ENCODE assay signal across 30 cellular contexts in genomic region chr19:3196933-3197205, GRCh38. TPM values are rescaled to one million over a fixed set of nuclear protein-coding genes. Genes with fewer than 3 reads are reported as not detected.
DNase-seq lines count a peak whose midpoint lies in the region; ATAC-seq, FAIRE-seq and TF ChIP-seq lines count a peak whose summit lies in the region.
"Had no signal": no experiment of that assay in that cellular context is flagged by ENCODE, and none has a peak within 500 bp of the region (broad histone marks: within the 10 kb centered on the region; RNA-seq: fewer than 3 reads in every experiment).

No MANE protein-coding gene starts in this region.

- 88 to 99% (median 98%) methylated on average over 8 to 14 of the region's 14 CpGs for WGBS in spleen, 5 donors

- TF ChIP-seq CTCF in WERI-Rb-1 (IDR thresholded peaks at IDR 0.05; ENCODE audit: low read depth, low read length) = no peak
- no peak for TF ChIP-seq CTCF in kidney (IDR thresholded peaks at IDR 0.05; ENCODE audit: borderline replicate concordance, extremely low read depth, insufficient read depth)
- TF ChIP-seq CTCF in spleen (IDR thresholded peaks at IDR 0.05 in 8 of 11, conservative IDR thresholded peaks at IDR 0.05 in 3 of 11) = no peak

- H3K4me3 ChIP-seq in NT2/D1 (ENCODE audit: insufficient read length, low read depth) (no peak overlapping the region), WERI-Rb-1 (ENCODE audit: low read depth, low read length) (no peak overlapping the region), kidney (ENCODE audit: low read length in 2 of 2) (no peak overlapping the region), spleen (no peak overlapping the region)
- H3K4me3 ChIP-seq: BLaER1, GM12878 had no signal

- intact Hi-C loops in kidney (cut with DNase I) = loop anchor here (5.0 kb wide), 1 partner anchor 50 kb away; no protein-coding TSS in a partner anchor
- intact Hi-C loops in spleen (cut with DNase I; ENCODE audit: low total_unique reads) = no loop called here

- DNase-seq in NT2/D1 (ENCODE audit: low read depth, low spot score) (no peak), WERI-Rb-1 (no peak), kidney (peak; percentile 60), spleen (no peak), NCI-H2081 treated with DMSO at 0.1 percent for 48 hours (lab: John Stamatoyannopoulos, UW) (no peak), DMS53 treated with DMSO at 0.1 percent for 48 hours (lab: John Stamatoyannopoulos, UW; ENCODE audit: unreplicated experiment) (no peak)
- DNase-seq: 8988T; ACHN; BE2C; C1 segment of cervical spinal cord; CD4-positive, alpha-beta memory T cell; CD4-positive, CD25-positive, alpha-beta regulatory T cell; CD8-positive, alpha-beta memory T cell; COR-L47; DMS79; DND-41; EL; GDM1 had no signal

- no peak for TF ChIP-seq POLR2A in spleen (IDR thresholded peaks at IDR 0.05)

- peak overlapping the region; percentile 54 for H3K27ac ChIP-seq in WERI-Rb-1
- no peak overlapping the region for H3K27ac ChIP-seq in kidney (ENCODE audit: low read depth in 2 of 2, low read length in 2 of 2)
- H3K27ac ChIP-seq in spleen = no peak overlapping the region
- H3K27ac ChIP-seq: BLaER1 had no signal

- peaks cover 84% of the 10 kb centered on the region for H3K36me3 ChIP-seq in NT2/D1 (ENCODE audit: insufficient read depth, insufficient read length, low read length)
- peaks cover 22% of the 10 kb centered on the region for H3K36me3 ChIP-seq in WERI-Rb-1
- H3K36me3 ChIP-seq in kidney (ENCODE audit: control insufficient read depth in 1 of 2, insufficient read depth in 2 of 2, low read length in 2 of 2) = no peaks in the 10 kb centered on the region
- peaks cover 0 to 100% (median 50%) of the 10 kb centered on the region in 6 donors for H3K36me3 ChIP-seq in spleen

- no peak for FAIRE-seq in kidney (lab: Jason Lieb, UNC)
- FAIRE-seq: A204.1, GM12878, GM12892, GM18507, GM19239 had no signal

- peak overlapping the region; percentile 17 for H3K9ac ChIP-seq in NT2/D1 (ENCODE audit: insufficient read length, low read depth)
- H3K9ac ChIP-seq in kidney (ENCODE audit: low read length in 2 of 2) = no peak overlapping the region
- H3K9ac ChIP-seq: BLaER1 had no signal

- H3K4me1 ChIP-seq in NT2/D1 (ENCODE audit: insufficient read depth, insufficient read length) = peaks cover 10% of the 10 kb centered on the region
- H3K4me1 ChIP-seq in kidney (ENCODE audit: control insufficient read depth in 1 of 2, insufficient read depth in 1 of 2, low read depth in 1 of 2, low read length in 2 of 2) = no peaks in the 10 kb centered on the region
- peaks cover 0 to 19% (median 0%) of the 10 kb centered on the region in 6 donors for H3K4me1 ChIP-seq in spleen

- H3K27me3 ChIP-seq in NT2/D1 (ENCODE audit: insufficient read depth, insufficient read length) (no peaks in the 10 kb centered on the region), WERI-Rb-1 (ENCODE audit: insufficient read depth, low read depth, severe bottlenecking) (no peaks in the 10 kb centered on the region), spleen (replicated peaks in 1 of 7) (no peaks in the 10 kb centered on the region)
- H3K27me3 ChIP-seq: BE2C, BLaER1 had no signal

- no peak for ATAC-seq in HG02973 (IDR thresholded peaks at IDR 0.05; ENCODE audit: unreplicated experiment)
- ATAC-seq: GM12878 had no signal

- H3K9me3 ChIP-seq in NT2/D1 (ENCODE audit: insufficient read depth, low read length) (no peaks in the 10 kb centered on the region), WERI-Rb-1 (ENCODE audit: severe bottlenecking) (no peaks in the 10 kb centered on the region), kidney (ENCODE audit: control insufficient read depth in 1 of 2, low read length in 2 of 2) (no peaks in the 10 kb centered on the region), spleen (no peaks in the 10 kb centered on the region)
- H3K9me3 ChIP-seq: BE2C, BLaER1 had no signal

RNA-seq across cellular contexts. Expression of gene NCLN, which starts 11.1 kb away (rescaled TPM):
- 43.3 TPM for total RNA-seq in kidney
- 63.2 TPM for polyA plus RNA-seq in kidney (ENCODE audit: insufficient read depth, low read depth, low replicate concordance)
- 10 to 100 TPM; 37.8 to 59.2 (median 47.1) TPM for total RNA-seq in spleen
- 10 to 100 TPM; 41.4 to 89.5 (median 79.6) TPM for polyA plus RNA-seq in spleen

RNA-seq across cellular contexts. Expression of gene S1PR4, which starts 18.3 kb away (rescaled TPM):
- total RNA-seq in kidney (5.1 TPM), spleen (100 to 1,000 TPM in 2 of 7 donors, 10 to 100 TPM in 5; 46.3 to 171 (median 64.4) TPM)
- polyA plus RNA-seq in kidney (ENCODE audit: insufficient read depth, low read depth, low replicate concordance) (0.67 TPM), spleen (10 to 100 TPM; 44.7 to 68.9 (median 59.6) TPM)
- total RNA-seq: A673, Daoy, G401 had no signal
- polyA plus RNA-seq: AG04450 had no signal

RNA-seq across cellular contexts. Expression of gene CELF5, which starts 27.6 kb away (rescaled TPM):
- total RNA-seq in kidney (0.38 TPM), spleen (under 1 TPM in 2 of 7 donors, not detected in 5; 0.10 to 0.19 TPM)
- polyA plus RNA-seq in kidney (ENCODE audit: insufficient read depth, low read depth, low replicate concordance) (0.15 TPM), spleen (under 1 TPM in 1 of 3 donors, not detected in 2; 0.05 TPM)
- total RNA-seq: GM12878 had no signal
- polyA plus RNA-seq: AG04450; CD14-positive monocyte; CD4-positive, CD25-positive, alpha-beta regulatory T cell; CD8-positive, alpha-beta memory T cell had no signal
